Comparison of ENCODE assay signal across 8 cellular contexts in the genomic region with DNA sequence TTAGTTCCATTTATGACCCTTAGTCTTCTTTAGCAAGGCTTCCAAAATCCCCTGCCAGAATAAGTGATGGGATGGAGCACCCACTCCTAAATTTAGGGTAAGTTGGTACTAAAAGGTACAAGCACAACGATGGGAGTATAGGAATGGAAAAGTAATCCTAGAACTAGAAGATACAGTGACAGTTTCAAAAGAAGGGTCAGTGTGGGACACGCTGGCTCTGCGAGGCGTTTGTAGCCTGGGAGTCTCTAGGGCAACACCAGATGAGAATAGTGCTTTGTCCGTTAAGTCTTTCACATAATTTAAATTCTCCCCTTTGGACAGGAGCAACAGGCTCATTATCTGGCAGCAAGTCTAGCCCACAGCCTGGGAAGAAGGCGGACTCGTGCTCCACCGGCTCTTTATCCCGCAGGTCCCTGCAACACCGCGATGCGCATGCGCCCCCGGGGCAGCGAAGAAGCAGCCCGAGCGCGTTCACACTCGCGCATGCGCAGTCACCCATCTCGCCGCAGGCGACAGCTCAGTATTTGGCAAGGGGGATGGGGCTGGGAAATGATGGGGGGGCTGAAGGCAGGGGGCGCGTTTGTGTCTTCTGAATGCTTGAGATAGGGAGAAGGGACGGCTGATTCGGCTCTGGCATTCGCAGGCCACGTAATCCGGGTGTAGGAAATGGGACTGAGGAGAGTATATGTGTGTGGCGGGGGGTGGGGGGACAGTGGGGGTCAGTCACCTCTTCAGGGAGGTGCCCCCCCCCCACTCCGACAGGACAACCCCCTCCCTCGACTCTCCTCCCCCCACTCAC. TPM values are rescaled to one million over a fixed set of nuclear protein-coding genes. Genes with fewer than 3 reads are reported as not detected.
DNase-seq lines count a peak whose midpoint lies in the region; ATAC-seq, FAIRE-seq and TF ChIP-seq lines count a peak whose summit lies in the region.

No MANE protein-coding gene starts in this region.

- H3K4me1 ChIP-seq in keratinocyte (ENCODE audit: control insufficient read depth, extremely low read depth, insufficient read depth, low read length), result peaks cover 13% of the 10 kb centered on the region

- ATAC-seq in HG03196 (IDR thresholded peaks at IDR 0.05; ENCODE audit: unreplicated experiment), result peak; percentile 51
- ATAC-seq in activated CD4-positive, CD25-positive, alpha-beta regulatory T cell treated with anti-CD3 and anti-CD28 coated beads, Interleukin-2, amount 50 U/mL, for 24 hours, result peak; percentile 63
- ATAC-seq in central memory CD8-positive, alpha-beta T cell (replicated peaks; ENCODE audit: extremely low read depth, poor library complexity, severe bottlenecking), result peak; percentile 55

- H3K4me3 Mint-ChIP-seq in central memory CD8-positive, alpha-beta T cell, result peak overlapping the region; percentile 78

- peak; percentile 87 for DNase-seq in NCI-H345 treated with DMSO at 0.1 percent for 48 hours (lab: John Stamatoyannopoulos, UW; ENCODE audit: unreplicated experiment)
- peak; percentile 88 to 92 for DNase-seq in central memory CD8-positive, alpha-beta T cell (ENCODE audit: low spot score in 2 of 2)
- DNase-seq in keratinocyte (ENCODE audit: low read depth, low spot score), result peak; percentile 67
- peak; percentile 97 for DNase-seq in stimulated activated CD4-positive, alpha-beta T cell treated with anti-CD3 and anti-CD28 coated beads, Interleukin-12 subunit alpha, Interleukin-12 subunit beta, amount 100 ng/mL, for 4 hours

- no peaks in the 10 kb centered on the region for H3K9me1 ChIP-seq in keratinocyte (ENCODE audit: control insufficient read depth, extremely low read depth, insufficient read depth, low read length)

- peak overlapping the region; percentile 88 for H3K9ac ChIP-seq in keratinocyte (ENCODE audit: control insufficient read depth, extremely low read depth, insufficient read depth, low read length)

- peak overlapping the region; percentile 96 for H3K4me2 ChIP-seq in keratinocyte (ENCODE audit: control insufficient read depth, extremely low read depth, insufficient read depth, low read depth, low read length)

- H3K9me3 ChIP-seq in keratinocyte (ENCODE audit: control insufficient read depth, low read depth, low read length), result no peaks in the 10 kb centered on the region

- H3K36me3 ChIP-seq in keratinocyte (ENCODE audit: control insufficient read depth in 2 of 2, extremely low read depth in 1 of 2, insufficient read depth in 2 of 2, low read length in 2 of 2), result no peaks in the 10 kb centered on the region

- H3K36me3 Mint-ChIP-seq in central memory CD8-positive, alpha-beta T cell (ENCODE audit: insufficient read depth), result peaks cover 37% of the 10 kb centered on the region

- peak overlapping the region; percentile 92 for H3K27ac ChIP-seq in 22Rv1
- peak overlapping the region; percentile 87 for H3K27ac ChIP-seq in keratinocyte (ENCODE audit: control insufficient read depth, insufficient read depth, low read length)

- H3K27ac Mint-ChIP-seq in central memory CD8-positive, alpha-beta T cell (ENCODE audit: low read depth), result peak overlapping the region; percentile 94

- FAIRE-seq in keratinocyte (lab: Jason Lieb, UNC), result peak; percentile 56

- peak overlapping the region; percentile 88 to 98 (median 95) for H3K4me3 ChIP-seq in keratinocyte (ENCODE audit: control insufficient read depth in 2 of 3, extremely low read depth in 1 of 3, insufficient read depth in 2 of 3, low read depth in 1 of 3, low read length in 3 of 3)

- H3K27me3 ChIP-seq in keratinocyte (ENCODE audit: control insufficient read depth, extremely low read depth, insufficient read depth, low read length), result no peaks in the 10 kb centered on the region

- dilution Hi-C loops in keratinocyte (cut with MboI; ENCODE audit: extremely low pct_ligation_motif_present, low sequenced_read_pairs), result no loop called here

- TF ChIP-seq CTCF in 22Rv1 (IDR thresholded peaks at IDR 0.05), result no peak
- no peak for TF ChIP-seq CTCF in keratinocyte (optimal IDR thresholded peaks at IDR 0.05 in 1 of 3, IDR thresholded peaks at IDR 0.05 in 1 of 3, conservative IDR thresholded peaks at IDR 0.05 in 1 of 3; ENCODE audit: extremely low read depth in 1 of 3, insufficient read depth in 2 of 3, low read length in 3 of 3)

- H4K20me1 ChIP-seq in keratinocyte (ENCODE audit: control insufficient read depth, extremely low read depth, insufficient read depth, low read length), result no peaks in the 10 kb centered on the region

- peaks cover 48% of the 10 kb centered on the region for H3K4me1 Mint-ChIP-seq in central memory CD8-positive, alpha-beta T cell

- H3K79me2 ChIP-seq in keratinocyte (ENCODE audit: control insufficient read depth, insufficient read depth, low read length), result peaks cover 38% of the 10 kb centered on the region

- H3K27me3 Mint-ChIP-seq in central memory CD8-positive, alpha-beta T cell, result no peaks in the 10 kb centered on the region

- TF ChIP-seq POLR2A in GM18526 (IDR thresholded peaks at IDR 0.05; ENCODE audit: extremely low read depth, insufficient read length), result peak; percentile 44

- H3K9me3 Mint-ChIP-seq in central memory CD8-positive, alpha-beta T cell, result no peaks in the 10 kb centered on the region

- peak overlapping the region; percentile 96 for H2AFZ ChIP-seq in keratinocyte (ENCODE audit: control insufficient read depth, low read length)

RNA-seq across cellular contexts. Expression of a gene that starts 0.6 kb away (rescaled TPM):
- polyA plus RNA-seq in keratinocyte, result 24.1 to 27.5 TPM (median 26.0 TPM) in 3 replicates
- polyA plus RNA-seq in keratinocyte (2011; ENCODE audit: low read depth), result 8.4 TPM
- polyA plus RNA-seq in keratinocyte (2011; cell fraction: cytosol; rRNA removed), result 21.2 and 22.8 TPM in 2 replicates
- 23.9 and 31.7 TPM in 2 replicates for polyA plus RNA-seq in keratinocyte (2011; cell fraction: nucleus; rRNA removed)
- 16.5 and 19.0 TPM in 2 replicates for polyA plus RNA-seq in keratinocyte (2012; ENCODE audit: low replicate concordance)
- 29.5 to 47.1 TPM (median 42.2 TPM) in 3 replicates for polyA minus RNA-seq in keratinocyte
- polyA minus RNA-seq in keratinocyte (2011; cell fraction: cytosol; rRNA and poly(A)+ RNA removed), result 17.8 TPM
- polyA minus RNA-seq in keratinocyte (2011; cell fraction: nucleus; rRNA and poly(A)+ RNA removed), result 13.1 and 24.4 TPM in 2 replicates

RNA-seq across cellular contexts. Expression of a gene that starts 30.4 kb away (rescaled TPM):
- polyA plus RNA-seq in keratinocyte, result 65.7 to 72.3 TPM (median 71.6 TPM) in 3 replicates
- 6.7 TPM for polyA plus RNA-seq in keratinocyte (2011; ENCODE audit: low read depth)
- polyA plus RNA-seq in keratinocyte (2011; cell fraction: cytosol; rRNA removed), result 56.6 and 72.4 TPM in 2 replicates
- polyA plus RNA-seq in keratinocyte (2011; cell fraction: nucleus; rRNA removed), result 41.1 and 46.3 TPM in 2 replicates
- polyA plus RNA-seq in keratinocyte (2012; ENCODE audit: low replicate concordance), result 36.2 and 52.9 TPM in 2 replicates
- polyA minus RNA-seq in keratinocyte, result 53.5 to 89.3 TPM (median 65.9 TPM) in 3 replicates
- 55.4 TPM for polyA minus RNA-seq in keratinocyte (2011; cell fraction: cytosol; rRNA and poly(A)+ RNA removed)
- polyA minus RNA-seq in keratinocyte (2011; cell fraction: nucleus; rRNA and poly(A)+ RNA removed), result 13.2 and 24.7 TPM in 2 replicates

Comparison
In these comparisons a context has a peak if more than half of its experiments do, and no peak if none do; other contexts are left out.
1. Peak in every context shown above with its lines: DNase-seq, ATAC-seq, H3K4me3 ChIP-seq and H3K27ac ChIP-seq.